In genomic region chr10:87008303-87008702, GRCh38 we compare ENCODE assay signal across 16 cellular contexts. TPM values are rescaled to one million over a fixed set of nuclear protein-coding genes. Genes with fewer than 3 reads are reported as not detected.
"Had no signal": no experiment of that assay in that cellular context is flagged by ENCODE, and none has a peak within 500 bp of the region (broad histone marks: within the 10 kb centered on the region; RNA-seq: fewer than 3 reads in every experiment).

No MANE protein-coding gene starts in this region.

RNA-seq across cellular contexts. Expression of gene FAM25A, which starts 11.8 kb away (rescaled TPM):
- total RNA-seq: dermis microvascular lymphatic vessel endothelial cell; gastrocnemius medialis; glomerular endothelial cell; kidney; left lung; lung microvascular endothelial cell; mesothelial cell of epicardium; mucosa of gallbladder; naive thymus-derived CD4-positive, alpha-beta T cell; osteoblast; progenitor cell of endocrine pancreas; right atrium auricular region; sciatic nerve; testis; upper lobe of right lung; uterus had no signal
- polyA plus RNA-seq: naive thymus-derived CD4-positive, alpha-beta T cell had no signal

RNA-seq across cellular contexts. Expression of gene ADIRF, which starts 40.0 kb away (rescaled TPM):
- total RNA-seq: mesothelial cell of epicardium, progenitor cell of endocrine pancreas had no signal

RNA-seq across cellular contexts. Expression of gene SNCG, which starts 49.9 kb away (rescaled TPM):
- polyA plus RNA-seq: naive thymus-derived CD4-positive, alpha-beta T cell had no signal
